Comparison of ENCODE assay signal across 20 cellular contexts in genomic region chr1:202088216-202088615, GRCh38. TPM values are rescaled to one million over a fixed set of nuclear protein-coding genes. Genes with fewer than 3 reads are reported as not detected.
DNase-seq lines count a peak whose midpoint lies in the region; ATAC-seq, FAIRE-seq and TF ChIP-seq lines count a peak whose summit lies in the region.
"Had no signal": no experiment of that assay in that cellular context is flagged by ENCODE, and none has a peak within 500 bp of the region (broad histone marks: within the 10 kb centered on the region; RNA-seq: fewer than 3 reads in every experiment).

No MANE protein-coding gene starts in this region.

- H3K79me2 ChIP-seq in HepG2 (ENCODE audit: insufficient read depth, low read length) = no peaks in the 10 kb centered on the region

- no peak overlapping the region for H2AFZ ChIP-seq in HepG2 (ENCODE audit: low read length)
- H2AFZ ChIP-seq: PC-9 had no signal

- in situ Hi-C loops in HepG2 (cut with HindIII; ENCODE audit: extremely low pct_ligation_motif_present, low pct_unique_long_range_greater_than_20kb) = no loop called here

- H3K27ac ChIP-seq in WERI-Rb-1 (peak overlapping the region; percentile 5; the same call in 1 of the 2 replicates), HepG2 (ENCODE audit: extremely low read length, insufficient read depth, low read length) (peak overlapping the region; percentile 20), small intestine (ENCODE audit: low read depth in 1 of 2, low read length in 1 of 2) (peak overlapping the region in 1 of 2 donors; percentile 0)
- H3K27ac ChIP-seq: PC-9, skin epidermis had no signal

- no peaks in the 10 kb centered on the region for H4K20me1 ChIP-seq in HepG2 (ENCODE audit: insufficient read depth, low read length)

- H3K36me3 ChIP-seq in WERI-Rb-1 (no peaks in the 10 kb centered on the region), HepG2 (replicated peaks in 1 of 2; ENCODE audit: control insufficient read depth in 1 of 2, insufficient read depth in 2 of 2, low read length in 2 of 2) (no peaks in the 10 kb centered on the region), small intestine (ENCODE audit: control insufficient read depth in 2 of 2, insufficient read depth in 2 of 2, low read length in 2 of 2) (no peaks in the 10 kb centered on the region)
- H3K36me3 ChIP-seq: pancreas had no signal

- H3K4me2 ChIP-seq in HepG2 (ENCODE audit: low read depth, low read length) = peak overlapping the region; percentile 93
- H3K4me2 ChIP-seq: PC-9 had no signal

- no peaks in the 10 kb centered on the region for H3K9me3 ChIP-seq in WERI-Rb-1 (ENCODE audit: severe bottlenecking)
- no peaks in the 10 kb centered on the region for H3K9me3 ChIP-seq in HepG2 (ENCODE audit: low read length)
- H3K9me3 ChIP-seq in small intestine (ENCODE audit: control insufficient read depth, low read depth) = no peaks in the 10 kb centered on the region
- H3K9me3 ChIP-seq: pancreas had no signal

- POLR2A ChIA-PET in HepG2 (lab: Yijun Ruan, JAX) = interaction anchor here (4.4 to 8.0 kb wide), 2 partner anchors 53 to 76 kb away, joined by 33 to 118 read pairs; partner anchors contain the start of gene ELF3

- peaks cover 70% of the 10 kb centered on the region for H3K4me1 ChIP-seq in HepG2 (ENCODE audit: insufficient read depth, low read length)
- H3K4me1 ChIP-seq in small intestine (ENCODE audit: control insufficient read depth in 2 of 2, insufficient read depth in 1 of 2, low read depth in 1 of 2, low read length in 1 of 2) = peaks cover 3 to 10% of the 10 kb centered on the region in 2 donors

- no peaks in the 10 kb centered on the region for H3K36me3 Mint-ChIP-seq in activated naive CD8-positive, alpha-beta T cell treated with anti-CD3 and anti-CD28 coated beads for 36 hours

- H3K4me1 Mint-ChIP-seq in activated naive CD8-positive, alpha-beta T cell treated with anti-CD3 and anti-CD28 coated beads for 36 hours = no peaks in the 10 kb centered on the region

- H3K4me3 ChIP-seq in WERI-Rb-1 (ENCODE audit: low read depth, low read length) (no peak overlapping the region), HepG2 (replicated peaks in 1 of 3; ENCODE audit: insufficient read depth in 1 of 3, low read depth in 2 of 3, low read length in 3 of 3) (no peak overlapping the region), small intestine (ENCODE audit: low read depth in 1 of 2, low read length in 2 of 2) (no peak overlapping the region)
- H3K4me3 ChIP-seq: pancreas, PC-9, skin epidermis had no signal

- no peak for TF ChIP-seq RAD21 in HepG2 (CRISPR knock-in tag; IDR thresholded peaks at IDR 0.05)

- no peak for TF ChIP-seq EP300 in HepG2 (IDR thresholded peaks at IDR 0.05; ENCODE audit: low read depth in 2 of 2, low read length in 2 of 2)
- no peak for TF ChIP-seq EP300 in HepG2 (CRISPR knock-in tag; IDR thresholded peaks at IDR 0.05; ENCODE audit: borderline replicate concordance)

- no peak for TF ChIP-seq CTCF in WERI-Rb-1 (IDR thresholded peaks at IDR 0.05; ENCODE audit: low read depth, low read length)
- TF ChIP-seq CTCF in HepG2 (CRISPR knock-in tag; IDR thresholded peaks at IDR 0.05) = no peak

- no peak for FAIRE-seq in HepG2 (lab: Jason Lieb, UNC)
- no peak for FAIRE-seq in small intestine (lab: Jason Lieb, UNC)
- FAIRE-seq: frontal cortex, pancreas had no signal

- DNase-seq in DMS53 (lab: John Stamatoyannopoulos, UW) = peak; percentile 87
- DNase-seq in DMS53 treated with DMSO at 0.1 percent for 48 hours (lab: John Stamatoyannopoulos, UW; ENCODE audit: unreplicated experiment) = no peak
- DNase-seq in WERI-Rb-1 = peak; percentile 81
- DNase-seq in HepG2 (ENCODE audit: low spot score) = no peak
- DNase-seq in small intestine = peak; percentile 76
- DNase-seq in activated naive CD8-positive, alpha-beta T cell treated with anti-CD3 and anti-CD28 coated beads for 36 hours = no peak
- DNase-seq: activated CD4-positive, CD25-positive, alpha-beta regulatory T cell treated with anti-CD3 and anti-CD28 coated beads, Interleukin-2, amount 50 U/mL, for 72 hours; DMS153; NCI-H2029 treated with DMSO at 0.1 percent for 48 hours; pancreas; PC-9; stimulated activated CD4-positive, alpha-beta T cell treated with anti-CD3 and anti-CD28 coated beads, Interleukin-4, amount 100 ng/mL, for 24 hours; T-helper 9 cell had no signal

- H3K9ac ChIP-seq in HepG2 (ENCODE audit: insufficient read depth, low read depth, low read length) = peak overlapping the region; percentile 15; the same call in 1 of the 2 replicates

- intact Hi-C loops in HepG2 (cut with micrococcal nuclease; ENCODE audit: unreplicated experiment) = no loop called here

- H3K27me3 Mint-ChIP-seq in activated naive CD8-positive, alpha-beta T cell treated with anti-CD3 and anti-CD28 coated beads for 36 hours = peaks cover 7% of the 10 kb centered on the region

- CTCF ChIA-PET in HepG2 (lab: Yijun Ruan, JAX; ENCODE audit: low intra/inter-chr PET ratio, low total read pairs) = interaction anchor here (0.8 kb wide), 1 partner anchor 78 kb away, joined by 3 read pairs; the partner anchor contains the start of gene ELF3

- no peak for TF ChIP-seq POLR2A in HepG2 (IDR thresholded peaks at IDR 0.05; ENCODE audit: insufficient read depth in 1 of 2, low read depth in 2 of 2, low read length in 2 of 2)

- no peak overlapping the region for H3K4me3 Mint-ChIP-seq in activated naive CD8-positive, alpha-beta T cell treated with anti-CD3 and anti-CD28 coated beads for 36 hours

- no TSS peak for BruUV-seq in HepG2 (replicated peaks; lab: Mats Ljungman, UMichigan)

- 51% methylated on average over 3 of the region's 3 CpGs for WGBS in HepG2 (ENCODE audit: low lambda C conversion rate)
- 25 to 67% (median 55%) methylated on average over 3 of the region's 3 CpGs for WGBS in small intestine, 3 donors

- ATAC-seq in HepG2 (no peak), HG03135 (IDR thresholded peaks at IDR 0.05; ENCODE audit: unreplicated experiment) (no peak), HG02642 (IDR thresholded peaks at IDR 0.05; ENCODE audit: poor library complexity, unreplicated experiment) (no peak)
- ATAC-seq: pancreas had no signal

- H3K27ac Mint-ChIP-seq in activated naive CD8-positive, alpha-beta T cell treated with anti-CD3 and anti-CD28 coated beads for 36 hours = no peak overlapping the region

- no peaks in the 10 kb centered on the region for H3K9me3 Mint-ChIP-seq in activated naive CD8-positive, alpha-beta T cell treated with anti-CD3 and anti-CD28 coated beads for 36 hours

- H3K27me3 ChIP-seq in WERI-Rb-1 (ENCODE audit: insufficient read depth, low read depth, severe bottlenecking) = no peaks in the 10 kb centered on the region
- H3K27me3 ChIP-seq in HepG2 (ENCODE audit: control insufficient read depth in 1 of 2, insufficient read depth in 2 of 2, low read length in 2 of 2) = no peaks in the 10 kb centered on the region
- no peaks in the 10 kb centered on the region for H3K27me3 ChIP-seq in small intestine (ENCODE audit: control insufficient read depth in 2 of 2, insufficient read depth in 2 of 2, low read length in 2 of 2)
- H3K27me3 ChIP-seq: pancreas had no signal

RNA-seq across cellular contexts. Expression of gene GPR37L1, which starts 34.5 kb away (rescaled TPM):
- not detected in 2 replicates for total RNA-seq in HepG2 (2016; rRNA removed; fragmentation: Illumina TruSeq; extraction: Trizol)
- total RNA-seq in HepG2 (2016; cell fraction: cytosol; rRNA removed; fragmentation: Illumina TruSeq; extraction: Trizol; ENCODE audit: low read depth) = not detected in 2 replicates
- total RNA-seq in HepG2 (2016; cell fraction: insoluble cytoplasmic fraction; rRNA removed; fragmentation: Illumina TruSeq; extraction: Trizol) = not detected in 2 replicates
- total RNA-seq in HepG2 (2016; cell fraction: membrane; rRNA removed; fragmentation: Illumina TruSeq; extraction: Trizol) = not detected in 2 replicates
- total RNA-seq in HepG2 (2016; cell fraction: nucleus; rRNA removed; fragmentation: Illumina TruSeq; extraction: Trizol) = not detected in 2 replicates
- polyA plus RNA-seq in HepG2 (2011; rRNA removed) (0.12 and 0.13 TPM in 2 replicates), small intestine (under 1 TPM in 2 of 3 donors, not detected in 1; 0.22 to 0.37 TPM)
- polyA plus RNA-seq in HepG2 (2011; cell fraction: cytosol; rRNA removed) = 0.08 and 0.09 TPM in 2 replicates
- polyA plus RNA-seq in HepG2 (2011; cell fraction: nucleus; rRNA removed) = 0.19 and 0.21 TPM in 2 replicates
- 0.03 and 0.05 TPM in 2 replicates for polyA plus RNA-seq in HepG2 (2012)
- not detected in 2 replicates for polyA plus RNA-seq in HepG2 (2016; cell fraction: cytosol; fragmentation: Illumina TruSeq; extraction: Trizol; ENCODE audit: low read depth)
- not detected in 2 replicates for polyA plus RNA-seq in HepG2 (2016; cell fraction: insoluble cytoplasmic fraction; fragmentation: Illumina TruSeq; extraction: Trizol; ENCODE audit: low read depth)
- polyA plus RNA-seq in HepG2 (2016; cell fraction: membrane; fragmentation: Illumina TruSeq; extraction: Trizol; ENCODE audit: low read depth) = not detected in 2 replicates
- not detected in 2 replicates for polyA plus RNA-seq in HepG2 (2016; cell fraction: nucleus; fragmentation: Illumina TruSeq; extraction: Trizol; ENCODE audit: insufficient read depth, low read depth)
- 0.20 and 0.21 TPM in 2 replicates for polyA minus RNA-seq in HepG2 (2011; rRNA and poly(A)+ RNA removed; ENCODE audit: low replicate concordance)
- polyA minus RNA-seq in HepG2 (2011; cell fraction: cytosol; rRNA and poly(A)+ RNA removed) = not detected in 2 replicates
- 0.12 TPM in 1 of 2 replicates, not detected in the other for polyA minus RNA-seq in HepG2 (2011; cell fraction: nucleus; rRNA and poly(A)+ RNA removed)
- total RNA-seq in activated naive CD8-positive, alpha-beta T cell treated with anti-CD3 and anti-CD28 coated beads for 36 hours = not detected
- total RNA-seq: M059J, SK-MEL-5 had no signal
- polyA plus RNA-seq: BJ had no signal

RNA-seq across cellular contexts. Expression of gene ARL8A, which starts 56.3 kb away (rescaled TPM):
- 2.2 and 2.7 TPM in 2 replicates for total RNA-seq in HepG2 (2016; rRNA removed; fragmentation: Illumina TruSeq; extraction: Trizol)
- total RNA-seq in HepG2 (2016; cell fraction: cytosol; rRNA removed; fragmentation: Illumina TruSeq; extraction: Trizol; ENCODE audit: low read depth) = 1.4 and 1.7 TPM in 2 replicates
- 2.3 and 3.0 TPM in 2 replicates for total RNA-seq in HepG2 (2016; cell fraction: insoluble cytoplasmic fraction; rRNA removed; fragmentation: Illumina TruSeq; extraction: Trizol)
- total RNA-seq in HepG2 (2016; cell fraction: membrane; rRNA removed; fragmentation: Illumina TruSeq; extraction: Trizol) = 2.9 and 3.5 TPM in 2 replicates
- total RNA-seq in HepG2 (2016; cell fraction: nucleus; rRNA removed; fragmentation: Illumina TruSeq; extraction: Trizol) = 1.8 and 1.9 TPM in 2 replicates
- 18.8 and 23.4 TPM in 2 replicates for polyA plus RNA-seq in HepG2 (2011; rRNA removed)
- 16.2 and 20.4 TPM in 2 replicates for polyA plus RNA-seq in HepG2 (2011; cell fraction: cytosol; rRNA removed)
- 14.8 and 15.5 TPM in 2 replicates for polyA plus RNA-seq in HepG2 (2011; cell fraction: nucleus; rRNA removed)
- polyA plus RNA-seq in HepG2 (2012) = 3.9 and 8.1 TPM in 2 replicates
- polyA plus RNA-seq in HepG2 (2016; cell fraction: cytosol; fragmentation: Illumina TruSeq; extraction: Trizol; ENCODE audit: low read depth) = 1.6 and 2.1 TPM in 2 replicates
- 2.6 and 2.8 TPM in 2 replicates for polyA plus RNA-seq in HepG2 (2016; cell fraction: insoluble cytoplasmic fraction; fragmentation: Illumina TruSeq; extraction: Trizol; ENCODE audit: low read depth)
- polyA plus RNA-seq in HepG2 (2016; cell fraction: membrane; fragmentation: Illumina TruSeq; extraction: Trizol; ENCODE audit: low read depth) = 1.9 and 2.2 TPM in 2 replicates
- 4.0 and 9.1 TPM in 2 replicates for polyA plus RNA-seq in HepG2 (2016; cell fraction: nucleus; fragmentation: Illumina TruSeq; extraction: Trizol; ENCODE audit: insufficient read depth, low read depth)
- 7.2 and 18.3 TPM in 2 replicates for polyA minus RNA-seq in HepG2 (2011; rRNA and poly(A)+ RNA removed; ENCODE audit: low replicate concordance)
- polyA minus RNA-seq in HepG2 (2011; cell fraction: cytosol; rRNA and poly(A)+ RNA removed) = 10.6 and 11.2 TPM in 2 replicates
- polyA minus RNA-seq in HepG2 (2011; cell fraction: nucleus; rRNA and poly(A)+ RNA removed) = 5.2 and 6.1 TPM in 2 replicates
- 10 to 100 TPM; 17.4 to 23.0 (median 22.2) TPM for polyA plus RNA-seq in small intestine
- 10 to 100 TPM; 23.4 to 27.8 TPM for total RNA-seq in activated naive CD8-positive, alpha-beta T cell treated with anti-CD3 and anti-CD28 coated beads for 36 hours

Comparison
In these comparisons a context has a peak if more than half of its experiments do, and no peak if none do; other contexts are left out.
1. DNase-seq: peak in DMS53 (single experiment), WERI-Rb-1 (single experiment) and small intestine (single experiment); none in DMS53 treated with DMSO at 0.1 percent for 48 hours (single experiment), HepG2 (single experiment) and activated naive CD8-positive, alpha-beta T cell treated with anti-CD3 and anti-CD28 coated beads for 36 hours (single experiment).